ENCODE assay signal across 3 cellular contexts in the genomic region with DNA sequence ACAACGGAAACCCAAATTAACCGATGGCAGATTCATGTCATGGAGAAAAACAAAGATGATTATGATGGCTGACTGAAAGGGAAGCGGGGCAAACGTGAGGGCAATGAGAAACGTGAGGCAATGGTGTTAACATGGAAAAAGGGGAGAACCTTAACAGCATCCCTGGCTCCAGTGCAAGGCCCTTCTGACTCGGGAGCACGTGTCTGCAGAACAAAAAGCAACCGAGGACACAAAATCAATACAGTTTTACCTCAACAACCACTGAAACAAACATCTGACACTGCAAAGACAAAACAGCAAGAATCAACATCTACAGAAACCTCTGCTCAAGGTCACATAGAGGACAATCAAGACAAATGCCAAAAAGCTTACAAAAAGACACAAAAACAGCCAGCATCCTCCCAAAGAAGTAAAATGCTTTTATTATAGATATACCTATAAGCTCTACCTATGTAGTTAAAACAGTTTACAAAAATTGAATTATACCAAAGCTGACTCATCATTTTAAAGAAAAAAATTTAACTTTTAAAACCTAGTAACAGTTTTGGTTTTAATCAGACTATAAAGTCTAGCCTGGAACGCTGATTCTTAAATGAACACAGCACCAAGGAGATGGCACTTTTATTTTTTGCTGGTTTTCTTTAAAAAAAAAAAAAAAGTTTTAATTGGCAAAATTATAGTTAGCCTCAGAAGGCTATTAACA.
TF ChIP-seq lines count a peak whose summit lies in the region.

No MANE protein-coding gene starts in this region.

TF ChIP-seq in A549, 52 proteins besides CTCF, POLR2A, EP300 and RAD21:
- TF ChIP-seq BHLHE40 (IDR thresholded peaks at IDR 0.05; ENCODE audit: low read depth, low read length): no peak
- TF ChIP-seq MAFK (IDR thresholded peaks at IDR 0.05; ENCODE audit: partially characterized antibody): peak; percentile 69
- no peak for TF ChIP-seq ATOH8 (CRISPR knock-in tag; IDR thresholded peaks at IDR 0.05; ENCODE audit: low read depth)
TF ChIP-seq in A549: peak in this region for 1.

TF ChIP-seq in WTC11, 78 proteins besides CTCF, POLR2A, EP300 and RAD21:
- TF ChIP-seq HMGA2 (CRISPR knock-in tag; IDR thresholded peaks at IDR 0.05) (no peak), NFE2L1 (CRISPR knock-in tag; IDR thresholded peaks at IDR 0.05) (no peak), ZNF138 (CRISPR knock-in tag; conservative IDR thresholded peaks at IDR 0.05) (no peak), ERG (CRISPR knock-in tag; IDR thresholded peaks at IDR 0.05) (no peak), ZNF121 (CRISPR knock-in tag; IDR thresholded peaks at IDR 0.05) (no peak), ESRRA (CRISPR knock-in tag; IDR thresholded peaks at IDR 0.05; ENCODE audit: borderline replicate concordance) (no peak), ZNF263 (CRISPR knock-in tag; IDR thresholded peaks at IDR 0.05; ENCODE audit: low read depth) (no peak), SP1 (CRISPR knock-in tag; conservative IDR thresholded peaks at IDR 0.05) (no peak), GRHL2 (CRISPR knock-in tag; IDR thresholded peaks at IDR 0.05; ENCODE audit: insufficient replicate concordance, severe bottlenecking) (no peak), EMX1 (CRISPR knock-in tag; IDR thresholded peaks at IDR 0.05) (no peak), FOXK1 (CRISPR knock-in tag; IDR thresholded peaks at IDR 0.05) (no peak), JAZF1 (CRISPR knock-in tag; IDR thresholded peaks at IDR 0.05) (no peak), ATF3 (CRISPR knock-in tag; conservative IDR thresholded peaks at IDR 0.05) (no peak), TEAD1 (CRISPR knock-in tag; IDR thresholded peaks at IDR 0.05) (no peak)
- TF ChIP-seq, protein P1, sequence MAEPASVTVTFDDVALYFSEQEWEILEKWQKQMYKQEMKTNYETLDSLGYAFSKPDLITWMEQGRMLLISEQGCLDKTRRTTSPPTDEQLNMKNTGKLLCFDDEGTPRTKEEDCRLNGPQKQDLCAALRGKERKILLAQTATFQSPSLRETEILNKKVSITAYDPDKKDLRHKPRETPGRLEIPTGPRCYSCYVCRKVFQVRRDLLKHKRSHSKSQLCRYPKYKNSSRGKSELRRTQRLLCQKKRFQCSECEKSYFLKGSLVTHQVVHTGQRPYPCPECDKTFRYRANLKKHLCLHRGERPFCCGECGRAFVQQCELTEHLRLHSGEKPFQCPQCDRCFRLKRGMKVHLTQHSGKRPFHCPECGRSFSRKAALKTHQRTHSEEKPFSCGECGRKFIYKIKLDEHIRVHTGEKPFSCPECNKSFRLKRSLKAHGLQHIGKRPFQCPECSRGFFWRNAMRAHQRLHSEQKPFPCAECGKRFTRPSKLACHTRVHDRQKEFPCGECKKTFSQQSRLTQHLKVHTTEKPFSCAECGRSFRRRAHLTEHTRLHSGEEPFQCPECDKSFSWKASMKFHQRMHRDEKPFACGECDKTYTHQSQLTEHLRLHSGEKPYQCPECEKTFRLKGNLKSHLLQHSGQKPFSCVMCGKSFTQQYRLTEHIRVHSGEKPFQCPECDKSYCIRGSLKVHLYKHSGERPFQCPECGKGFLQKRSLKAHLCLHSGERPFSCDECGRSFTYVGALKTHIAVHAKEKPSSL (CRISPR knock-in tag; conservative IDR thresholded peaks at IDR 0.05): no peak
- TF ChIP-seq, protein P2, sequence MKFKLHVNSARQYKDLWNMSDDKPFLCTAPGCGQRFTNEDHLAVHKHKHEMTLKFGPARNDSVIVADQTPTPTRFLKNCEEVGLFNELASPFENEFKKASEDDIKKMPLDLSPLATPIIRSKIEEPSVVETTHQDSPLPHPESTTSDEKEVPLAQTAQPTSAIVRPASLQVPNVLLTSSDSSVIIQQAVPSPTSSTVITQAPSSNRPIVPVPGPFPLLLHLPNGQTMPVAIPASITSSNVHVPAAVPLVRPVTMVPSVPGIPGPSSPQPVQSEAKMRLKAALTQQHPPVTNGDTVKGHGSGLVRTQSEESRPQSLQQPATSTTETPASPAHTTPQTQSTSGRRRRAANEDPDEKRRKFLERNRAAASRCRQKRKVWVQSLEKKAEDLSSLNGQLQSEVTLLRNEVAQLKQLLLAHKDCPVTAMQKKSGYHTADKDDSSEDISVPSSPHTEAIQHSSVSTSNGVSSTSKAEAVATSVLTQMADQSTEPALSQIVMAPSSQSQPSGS (CRISPR knock-in tag; IDR thresholded peaks at IDR 0.05; ENCODE audit: borderline replicate concordance, low read depth): no peak
- TF ChIP-seq, protein P3, sequence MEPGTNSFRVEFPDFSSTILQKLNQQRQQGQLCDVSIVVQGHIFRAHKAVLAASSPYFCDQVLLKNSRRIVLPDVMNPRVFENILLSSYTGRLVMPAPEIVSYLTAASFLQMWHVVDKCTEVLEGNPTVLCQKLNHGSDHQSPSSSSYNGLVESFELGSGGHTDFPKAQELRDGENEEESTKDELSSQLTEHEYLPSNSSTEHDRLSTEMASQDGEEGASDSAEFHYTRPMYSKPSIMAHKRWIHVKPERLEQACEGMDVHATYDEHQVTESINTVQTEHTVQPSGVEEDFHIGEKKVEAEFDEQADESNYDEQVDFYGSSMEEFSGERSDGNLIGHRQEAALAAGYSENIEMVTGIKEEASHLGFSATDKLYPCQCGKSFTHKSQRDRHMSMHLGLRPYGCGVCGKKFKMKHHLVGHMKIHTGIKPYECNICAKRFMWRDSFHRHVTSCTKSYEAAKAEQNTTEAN (CRISPR knock-in tag; IDR thresholded peaks at IDR 0.05): no peak

TF ChIP-seq in HepG2, 621 proteins besides CTCF, POLR2A, EP300 and RAD21:
- TF ChIP-seq RXRB (CRISPR knock-in tag; IDR thresholded peaks at IDR 0.05; ENCODE audit: borderline replicate concordance) (no peak), MAFK (conservative IDR thresholded peaks at IDR 0.05 in 1 of 2, IDR thresholded peaks at IDR 0.05 in 1 of 2; ENCODE audit: low read length in 2 of 2) (peak; percentile 86 to 96), MAFF (IDR thresholded peaks at IDR 0.05; ENCODE audit: low read depth, low read length) (peak; percentile 92), ZNF558 (CRISPR knock-in tag; IDR thresholded peaks at IDR 0.05; ENCODE audit: borderline replicate concordance) (no peak), BCL6 (CRISPR knock-in tag; IDR thresholded peaks at IDR 0.05) (no peak), STAT6 (CRISPR knock-in tag; IDR thresholded peaks at IDR 0.05; ENCODE audit: borderline replicate concordance) (no peak), CENPBD1 (CRISPR knock-in tag; IDR thresholded peaks at IDR 0.05; ENCODE audit: borderline replicate concordance, low read depth) (no peak), ZNF709 (CRISPR knock-in tag; IDR thresholded peaks at IDR 0.05) (no peak), MBNL3 (CRISPR knock-in tag; conservative IDR thresholded peaks at IDR 0.05) (no peak), ZNF207 (IDR thresholded peaks at IDR 0.05; ENCODE audit: borderline replicate concordance) (no peak), RBFOX2 (IDR thresholded peaks at IDR 0.05; ENCODE audit: low read depth, low read length) (no peak), SP4 (CRISPR knock-in tag; IDR thresholded peaks at IDR 0.05) (no peak)
- TF ChIP-seq, protein P4, sequence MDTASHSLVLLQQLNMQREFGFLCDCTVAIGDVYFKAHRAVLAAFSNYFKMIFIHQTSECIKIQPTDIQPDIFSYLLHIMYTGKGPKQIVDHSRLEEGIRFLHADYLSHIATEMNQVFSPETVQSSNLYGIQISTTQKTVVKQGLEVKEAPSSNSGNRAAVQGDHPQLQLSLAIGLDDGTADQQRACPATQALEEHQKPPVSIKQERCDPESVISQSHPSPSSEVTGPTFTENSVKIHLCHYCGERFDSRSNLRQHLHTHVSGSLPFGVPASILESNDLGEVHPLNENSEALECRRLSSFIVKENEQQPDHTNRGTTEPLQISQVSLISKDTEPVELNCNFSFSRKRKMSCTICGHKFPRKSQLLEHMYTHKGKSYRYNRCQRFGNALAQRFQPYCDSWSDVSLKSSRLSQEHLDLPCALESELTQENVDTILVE (CRISPR knock-in tag; IDR thresholded peaks at IDR 0.05): no peak
